In genomic region chr13:96377835-96378234, GRCh38 we compare ENCODE assay signal across 1 cellular context.
TF ChIP-seq lines count a peak whose summit lies in the region.

No MANE protein-coding gene starts in this region.

TF ChIP-seq in HepG2, 621 proteins besides CTCF, POLR2A, EP300 and RAD21 (continued from another document):
- no peak for TF ChIP-seq REPIN1 (CRISPR knock-in tag; IDR thresholded peaks at IDR 0.05; ENCODE audit: borderline replicate concordance, low read depth)
- TF ChIP-seq, protein P1, sequence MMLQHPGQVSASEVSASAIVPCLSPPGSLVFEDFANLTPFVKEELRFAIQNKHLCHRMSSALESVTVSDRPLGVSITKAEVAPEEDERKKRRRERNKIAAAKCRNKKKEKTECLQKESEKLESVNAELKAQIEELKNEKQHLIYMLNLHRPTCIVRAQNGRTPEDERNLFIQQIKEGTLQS (CRISPR knock-in tag; IDR thresholded peaks at IDR 0.05) = no peak
- peak; percentile 93 for TF ChIP-seq CREB1 (IDR thresholded peaks at IDR 0.05)
- no peak for TF ChIP-seq CREB1 (CRISPR knock-in tag; IDR thresholded peaks at IDR 0.05)
- no peak for TF ChIP-seq ZNF333 (CRISPR knock-in tag; IDR thresholded peaks at IDR 0.05; ENCODE audit: borderline replicate concordance)
- TF ChIP-seq, protein P2, sequence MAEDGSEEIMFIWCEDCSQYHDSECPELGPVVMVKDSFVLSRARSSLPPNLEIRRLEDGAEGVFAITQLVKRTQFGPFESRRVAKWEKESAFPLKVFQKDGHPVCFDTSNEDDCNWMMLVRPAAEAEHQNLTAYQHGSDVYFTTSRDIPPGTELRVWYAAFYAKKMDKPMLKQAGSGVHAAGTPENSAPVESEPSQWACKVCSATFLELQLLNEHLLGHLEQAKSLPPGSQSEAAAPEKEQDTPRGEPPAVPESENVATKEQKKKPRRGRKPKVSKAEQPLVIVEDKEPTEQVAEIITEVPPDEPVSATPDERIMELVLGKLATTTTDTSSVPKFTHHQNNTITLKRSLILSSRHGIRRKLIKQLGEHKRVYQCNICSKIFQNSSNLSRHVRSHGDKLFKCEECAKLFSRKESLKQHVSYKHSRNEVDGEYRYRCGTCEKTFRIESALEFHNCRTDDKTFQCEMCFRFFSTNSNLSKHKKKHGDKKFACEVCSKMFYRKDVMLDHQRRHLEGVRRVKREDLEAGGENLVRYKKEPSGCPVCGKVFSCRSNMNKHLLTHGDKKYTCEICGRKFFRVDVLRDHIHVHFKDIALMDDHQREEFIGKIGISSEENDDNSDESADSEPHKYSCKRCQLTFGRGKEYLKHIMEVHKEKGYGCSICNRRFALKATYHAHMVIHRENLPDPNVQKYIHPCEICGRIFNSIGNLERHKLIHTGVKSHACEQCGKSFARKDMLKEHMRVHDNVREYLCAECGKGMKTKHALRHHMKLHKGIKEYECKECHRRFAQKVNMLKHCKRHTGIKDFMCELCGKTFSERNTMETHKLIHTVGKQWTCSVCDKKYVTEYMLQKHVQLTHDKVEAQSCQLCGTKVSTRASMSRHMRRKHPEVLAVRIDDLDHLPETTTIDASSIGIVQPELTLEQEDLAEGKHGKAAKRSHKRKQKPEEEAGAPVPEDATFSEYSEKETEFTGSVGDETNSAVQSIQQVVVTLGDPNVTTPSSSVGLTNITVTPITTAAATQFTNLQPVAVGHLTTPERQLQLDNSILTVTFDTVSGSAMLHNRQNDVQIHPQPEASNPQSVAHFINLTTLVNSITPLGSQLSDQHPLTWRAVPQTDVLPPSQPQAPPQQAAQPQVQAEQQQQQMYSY (CRISPR knock-in tag; IDR thresholded peaks at IDR 0.05) = no peak
- TF ChIP-seq, protein P3, sequence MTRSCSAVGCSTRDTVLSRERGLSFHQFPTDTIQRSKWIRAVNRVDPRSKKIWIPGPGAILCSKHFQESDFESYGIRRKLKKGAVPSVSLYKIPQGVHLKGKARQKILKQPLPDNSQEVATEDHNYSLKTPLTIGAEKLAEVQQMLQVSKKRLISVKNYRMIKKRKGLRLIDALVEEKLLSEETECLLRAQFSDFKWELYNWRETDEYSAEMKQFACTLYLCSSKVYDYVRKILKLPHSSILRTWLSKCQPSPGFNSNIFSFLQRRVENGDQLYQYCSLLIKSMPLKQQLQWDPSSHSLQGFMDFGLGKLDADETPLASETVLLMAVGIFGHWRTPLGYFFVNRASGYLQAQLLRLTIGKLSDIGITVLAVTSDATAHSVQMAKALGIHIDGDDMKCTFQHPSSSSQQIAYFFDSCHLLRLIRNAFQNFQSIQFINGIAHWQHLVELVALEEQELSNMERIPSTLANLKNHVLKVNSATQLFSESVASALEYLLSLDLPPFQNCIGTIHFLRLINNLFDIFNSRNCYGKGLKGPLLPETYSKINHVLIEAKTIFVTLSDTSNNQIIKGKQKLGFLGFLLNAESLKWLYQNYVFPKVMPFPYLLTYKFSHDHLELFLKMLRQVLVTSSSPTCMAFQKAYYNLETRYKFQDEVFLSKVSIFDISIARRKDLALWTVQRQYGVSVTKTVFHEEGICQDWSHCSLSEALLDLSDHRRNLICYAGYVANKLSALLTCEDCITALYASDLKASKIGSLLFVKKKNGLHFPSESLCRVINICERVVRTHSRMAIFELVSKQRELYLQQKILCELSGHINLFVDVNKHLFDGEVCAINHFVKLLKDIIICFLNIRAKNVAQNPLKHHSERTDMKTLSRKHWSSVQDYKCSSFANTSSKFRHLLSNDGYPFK (CRISPR knock-in tag; IDR thresholded peaks at IDR 0.05; ENCODE audit: borderline replicate concordance) = no peak
